Comparison of ENCODE assay signal across 16 cellular contexts in genomic region chr6:28134716-28135115, GRCh38. TPM values are rescaled to one million over a fixed set of nuclear protein-coding genes. Genes with fewer than 3 reads are reported as not detected.
DNase-seq lines count a peak whose midpoint lies in the region; ATAC-seq and TF ChIP-seq lines count a peak whose summit lies in the region.
"Had no signal": no experiment of that assay in that cellular context is flagged by ENCODE, and none has a peak within 500 bp of the region (broad histone marks: within the 10 kb centered on the region; RNA-seq: fewer than 3 reads in every experiment).

No MANE protein-coding gene starts in this region.

- H3K36me3 Mint-ChIP-seq in activated T-cell treated with anti-CD3 and anti-CD28 coated beads, Interleukin-2, amount 50 U/mL, for 4 hours (ENCODE audit: insufficient read depth) = peaks cover 26% of the 10 kb centered on the region
- H3K36me3 Mint-ChIP-seq in activated naive CD8-positive, alpha-beta T cell treated with anti-CD3 and anti-CD28 coated beads for 36 hours = peaks cover 29% of the 10 kb centered on the region
- H3K36me3 Mint-ChIP-seq in Caco-2 (ENCODE audit: insufficient read depth, unreplicated experiment) = peaks cover 12% of the 10 kb centered on the region

- H3K4ac ChIP-seq in IMR-90 (ENCODE audit: low read depth, low read length) = no peak overlapping the region

- POLR2A ChIA-PET in IMR-90 (lab: Charles Lee; ENCODE audit: unreplicated experiment) (no interaction called here), Caco-2 (lab: Charles Lee) (no interaction called here)

- H4K8ac ChIP-seq in IMR-90 (ENCODE audit: low read depth in 2 of 2, low read length in 2 of 2) = peak overlapping the region in 1 of 2 experiments; percentile 21; a peak in 1 of 4 replicates

- H3K4me1 Mint-ChIP-seq in activated T-cell treated with anti-CD3 and anti-CD28 coated beads, Interleukin-2, amount 50 U/mL, for 4 hours (ENCODE audit: low read depth) = peaks cover 68% of the 10 kb centered on the region
- peaks cover 49% of the 10 kb centered on the region for H3K4me1 Mint-ChIP-seq in activated naive CD8-positive, alpha-beta T cell treated with anti-CD3 and anti-CD28 coated beads for 36 hours
- peaks cover 13% of the 10 kb centered on the region for H3K4me1 Mint-ChIP-seq in Caco-2 (ENCODE audit: low read depth, unreplicated experiment)

- no peaks in the 10 kb centered on the region for H3K27me3 Mint-ChIP-seq in activated T-cell treated with anti-CD3 and anti-CD28 coated beads, Interleukin-2, amount 50 U/mL, for 4 hours (ENCODE audit: low read depth)
- no peaks in the 10 kb centered on the region for H3K27me3 Mint-ChIP-seq in activated naive CD8-positive, alpha-beta T cell treated with anti-CD3 and anti-CD28 coated beads for 36 hours
- H3K27me3 Mint-ChIP-seq in Caco-2 (ENCODE audit: insufficient read depth, unreplicated experiment) = no peaks in the 10 kb centered on the region
- H3K27me3 Mint-ChIP-seq: activated CD4-positive, alpha-beta T cell treated with anti-CD3 and anti-CD28 coated beads, Interleukin-2, amount 10 ng/mL, durations not matched to agents 24 days and 14 days; progenitor cell of endocrine pancreas had no signal

- H3K9me1 ChIP-seq in IMR-90 (ENCODE audit: insufficient read depth, low read length) = no peaks in the 10 kb centered on the region

- H3K4me3 Mint-ChIP-seq in activated T-cell treated with anti-CD3 and anti-CD28 coated beads, Interleukin-2, amount 50 U/mL, for 4 hours = peak overlapping the region; percentile 47
- H3K4me3 Mint-ChIP-seq in activated naive CD8-positive, alpha-beta T cell treated with anti-CD3 and anti-CD28 coated beads for 36 hours = peak overlapping the region; percentile 46
- H3K4me3 Mint-ChIP-seq in Caco-2 (ENCODE audit: unreplicated experiment) = no peak overlapping the region

- no peak overlapping the region for H3K9ac ChIP-seq in IMR-90 (ENCODE audit: low read depth, low read length)
- no peak overlapping the region for H3K9ac ChIP-seq in skeletal muscle satellite cell (ENCODE audit: low read depth, low read length)

- dilution Hi-C loops in IMR-90 (cut with HindIII; ENCODE audit: low sequenced_read_pairs, unreplicated experiment) = no loop called here

- TF ChIP-seq CTCF in IMR-90 (conservative IDR thresholded peaks at IDR 0.05; ENCODE audit: low read depth, low read length) = no peak
- no peak for TF ChIP-seq CTCF in Caco-2 (IDR thresholded peaks at IDR 0.05; ENCODE audit: insufficient read depth in 1 of 2, low read depth in 1 of 2, low read length in 1 of 2, severe bottlenecking in 1 of 2, unreplicated experiment in 1 of 2)

- H3K9me3 ChIP-seq in IMR-90 (ENCODE audit: control insufficient read depth, insufficient read depth, low read length) (no peaks in the 10 kb centered on the region), skeletal muscle satellite cell (replicated peaks; ENCODE audit: low read length) (no peaks in the 10 kb centered on the region), Caco-2 (no peaks in the 10 kb centered on the region)
- H3K9me3 ChIP-seq: colonic mucosa, gastrocnemius medialis had no signal

- H3K14ac ChIP-seq in IMR-90 (replicated peaks; ENCODE audit: low read depth, low read length) = no peak overlapping the region

- CTCF ChIA-PET in IMR-90 (lab: Yijun Ruan, JAX) = no interaction called here
- CTCF ChIA-PET in Caco-2 (lab: Charles Lee) = no interaction called here

- H2BK5ac ChIP-seq in IMR-90 (ENCODE audit: low read depth, low read length, poor library complexity, severe bottlenecking) = no peak overlapping the region

- TF ChIP-seq RAD21 in IMR-90 (IDR thresholded peaks at IDR 0.05; ENCODE audit: low read length) = no peak

- H3K4me2 ChIP-seq in IMR-90 (ENCODE audit: low read depth, low read length) (no peak overlapping the region), skeletal muscle satellite cell (ENCODE audit: low read length) (peak overlapping the region; percentile 35)

- no peak overlapping the region for H3K56ac ChIP-seq in IMR-90 (ENCODE audit: extremely low read depth, insufficient read depth, low read length)

- BruUV-seq in IMR-90 (replicated peaks; lab: Mats Ljungman, UMichigan) (no TSS peak), Caco-2 (replicated peaks; lab: Mats Ljungman, UMichigan) (no TSS peak)

- H3K36me3 ChIP-seq in IMR-90 (ENCODE audit: control insufficient read depth, insufficient read depth, low read length) (peaks cover 2% of the 10 kb centered on the region), skeletal muscle satellite cell (ENCODE audit: insufficient read depth, low read length) (peaks cover 12% of the 10 kb centered on the region), Caco-2 (ENCODE audit: control insufficient read depth, insufficient read depth, low read length) (no peaks in the 10 kb centered on the region)

- in situ Hi-C loops in IMR-90 (cut with MboI; ENCODE audit: low sequenced_read_pairs) = loop anchor here (5.0 kb wide), 1 partner anchor 223 kb away; no protein-coding TSS in a partner anchor

- H3K18ac ChIP-seq in IMR-90 (ENCODE audit: low read depth, low read length) = no peak overlapping the region

- H3K4me1 ChIP-seq in IMR-90 (ENCODE audit: control insufficient read depth, insufficient read depth, low read length) = peaks cover 2% of the 10 kb centered on the region; the same call in 1 of the 2 replicates
- H3K4me1 ChIP-seq in skeletal muscle satellite cell (ENCODE audit: control insufficient read depth, insufficient read depth, low read length) = peaks cover 16% of the 10 kb centered on the region
- peaks cover 6% of the 10 kb centered on the region; the same call in 1 of the 2 replicates for H3K4me1 ChIP-seq in Caco-2

- H2AK9ac ChIP-seq in IMR-90 (replicated peaks; ENCODE audit: low read depth, low read length, poor library complexity) = no peak overlapping the region

- no peak overlapping the region for H2BK120ac ChIP-seq in IMR-90 (ENCODE audit: low read depth, low read length)

- DNase-seq in activated T-cell treated with anti-CD3 and anti-CD28 coated beads, Interleukin-2, amount 50 U/mL, for 4 hours = no peak
- no peak for DNase-seq in activated T-cell treated with anti-CD3 and anti-CD28 coated beads for 4 hours
- no peak for DNase-seq in IMR-90
- no peak for DNase-seq in activated naive CD8-positive, alpha-beta T cell treated with anti-CD3 and anti-CD28 coated beads for 36 hours
- no peak for DNase-seq in Caco-2
- DNase-seq: gastrocnemius medialis, H7, NCI-H187, NCI-H510A had no signal

- no peak overlapping the region for H3K4me3 ChIP-seq in IMR-90 (ENCODE audit: insufficient read depth, low read depth, low read length)
- no peak overlapping the region for H3K4me3 ChIP-seq in skeletal muscle satellite cell (ENCODE audit: low read length)
- H3K4me3 ChIP-seq in Caco-2 (ENCODE audit: low read depth, low read length) = no peak overlapping the region
- H3K4me3 ChIP-seq: colonic mucosa had no signal

- no peak for ATAC-seq in activated T-cell treated with anti-CD3 and anti-CD28 coated beads, Interleukin-2, amount 50 U/mL, for 4 hours
- no peak for ATAC-seq in IMR-90 (ENCODE audit: low read depth)
- no peak for ATAC-seq in GM19455 (IDR thresholded peaks at IDR 0.05; ENCODE audit: unreplicated experiment)
- ATAC-seq in HG02884 (IDR thresholded peaks at IDR 0.05; ENCODE audit: unreplicated experiment) = no peak
- ATAC-seq: gastrocnemius medialis had no signal

- H2BK15ac ChIP-seq in IMR-90 (ENCODE audit: low read depth, low read length) = no peak overlapping the region

- H3K27me3 ChIP-seq in IMR-90 (ENCODE audit: control insufficient read depth, insufficient read depth, low read length) (no peaks in the 10 kb centered on the region), skeletal muscle satellite cell (ENCODE audit: control insufficient read depth, insufficient read depth, low read length) (no peaks in the 10 kb centered on the region), Caco-2 (replicated peaks; ENCODE audit: control insufficient read depth, insufficient read depth, low read length) (no peaks in the 10 kb centered on the region)
- H3K27me3 ChIP-seq: colonic mucosa, gastrocnemius medialis had no signal

- no peaks in the 10 kb centered on the region; the same call in 1 of the 2 replicates for H4K20me1 ChIP-seq in IMR-90 (ENCODE audit: insufficient read depth, low read length)

- H4K5ac ChIP-seq in IMR-90 (ENCODE audit: low read depth, low read length) = no peak overlapping the region

- H4K91ac ChIP-seq in IMR-90 (ENCODE audit: insufficient read depth, low read depth, low read length) = no peak overlapping the region

- H3K27ac ChIP-seq in IMR-90 (ENCODE audit: insufficient read depth, low read length) = no peak overlapping the region
- H3K27ac ChIP-seq: colonic mucosa, epithelial cell of prostate had no signal

- WGBS in IMR-90 (ENCODE audit: extremely low coverage in 2 of 2, insufficient read length in 1 of 2), 2 experiments = no CpG with 5 or more reads among the region's 1 CpG

- peak overlapping the region; percentile 23 for H3K27ac Mint-ChIP-seq in activated naive CD8-positive, alpha-beta T cell treated with anti-CD3 and anti-CD28 coated beads for 36 hours
- no peak overlapping the region for H3K27ac Mint-ChIP-seq in Caco-2 (ENCODE audit: unreplicated experiment)
- H3K27ac Mint-ChIP-seq: progenitor cell of endocrine pancreas had no signal

- no peaks in the 10 kb centered on the region for H3K9me3 Mint-ChIP-seq in activated T-cell treated with anti-CD3 and anti-CD28 coated beads, Interleukin-2, amount 50 U/mL, for 4 hours
- H3K9me3 Mint-ChIP-seq in activated naive CD8-positive, alpha-beta T cell treated with anti-CD3 and anti-CD28 coated beads for 36 hours = no peaks in the 10 kb centered on the region
- H3K9me3 Mint-ChIP-seq in Caco-2 (ENCODE audit: unreplicated experiment) = no peaks in the 10 kb centered on the region
- H3K9me3 Mint-ChIP-seq: activated CD4-positive, alpha-beta T cell treated with anti-CD3 and anti-CD28 coated beads, Interleukin-2, amount 10 ng/mL, durations not matched to agents 24 days and 14 days had no signal

- TF ChIP-seq POLR2A in IMR-90 (IDR thresholded peaks at IDR 0.05; ENCODE audit: low read depth, low read length) = no peak

- intact Hi-C loops in IMR-90 (cut with micrococcal nuclease) (loop anchor here (1.0 to 5.0 kb wide), 3 partner anchors 133 to 263 kb away; partner anchors contain the start of genes ZSCAN12 and ZSCAN26), Caco-2 (cut with micrococcal nuclease; ENCODE audit: unreplicated experiment) (loop anchor here (1.0 kb wide), 2 partner anchors 222 to 249 kb away; no protein-coding TSS in a partner anchor)

- 0 out of 2 replicates have a peak overlapping the region, but pooled peaks have one; percentile 15 for H3K23ac ChIP-seq in IMR-90 (ENCODE audit: low read depth, low read length)

- H3K79me1 ChIP-seq in IMR-90 (ENCODE audit: low read depth in 1 of 2, low read length in 2 of 2) = peaks cover 10 to 43% of the 10 kb centered on the region in 2 experiments

- no peak overlapping the region; the same call in 1 of the 2 replicates for H2AK5ac ChIP-seq in IMR-90 (ENCODE audit: low read depth, low read length)

- H2BK20ac ChIP-seq in IMR-90 (ENCODE audit: low read depth, low read length) = no peak overlapping the region

- no peak overlapping the region for H2AFZ ChIP-seq in IMR-90 (replicated peaks; ENCODE audit: low read length, poor library complexity)

RNA-seq across cellular contexts. Expression of gene ZKSCAN8, which starts 7.0 kb away (rescaled TPM):
- total RNA-seq in activated T-cell treated with anti-CD3 and anti-CD28 coated beads, Interleukin-2, amount 50 U/mL, for 4 hours = 10 to 100 TPM; 10.0 to 12.4 (median 11.4) TPM
- total RNA-seq in IMR-90 (2012; rRNA removed) = 15.0 and 22.8 TPM in 2 replicates
- polyA plus RNA-seq in IMR-90 (2012; rRNA removed) = 4.5 and 8.3 TPM in 2 replicates
- 1.0 and 1.5 TPM in 2 replicates for polyA plus RNA-seq in IMR-90 (2012; cell fraction: cytosol; rRNA removed)
- polyA plus RNA-seq in IMR-90 (2012; cell fraction: nucleus; rRNA removed; ENCODE audit: low replicate concordance) = 4.6 and 32.4 TPM in 2 replicates
- total RNA-seq in activated naive CD8-positive, alpha-beta T cell treated with anti-CD3 and anti-CD28 coated beads for 36 hours = 10 to 100 TPM; 13.8 to 14.6 TPM
- total RNA-seq in skeletal muscle satellite cell (2012; rRNA removed) = 9.1 and 10.0 TPM in 2 replicates
- 15.6 and 17.0 TPM in 2 replicates for total RNA-seq in Caco-2 (2022)

RNA-seq across cellular contexts. Expression of gene ZSCAN16, which starts 10.3 kb away (rescaled TPM):
- total RNA-seq in activated T-cell treated with anti-CD3 and anti-CD28 coated beads, Interleukin-2, amount 50 U/mL, for 4 hours = 1 to 10 TPM; 3.8 to 4.7 (median 3.9) TPM
- total RNA-seq in IMR-90 (2012; rRNA removed) (2.5 and 3.0 TPM in 2 replicates), Caco-2 (2022) (5.8 and 6.7 TPM in 2 replicates)
- 1.7 and 1.8 TPM in 2 replicates for polyA plus RNA-seq in IMR-90 (2012; rRNA removed)
- polyA plus RNA-seq in IMR-90 (2012; cell fraction: cytosol; rRNA removed) = 0.43 and 0.80 TPM in 2 replicates
- polyA plus RNA-seq in IMR-90 (2012; cell fraction: nucleus; rRNA removed; ENCODE audit: low replicate concordance) = 0.99 and 2.2 TPM in 2 replicates
- total RNA-seq in activated naive CD8-positive, alpha-beta T cell treated with anti-CD3 and anti-CD28 coated beads for 36 hours = 1 to 10 TPM; 2.9 to 3.3 TPM
- 2.0 and 2.3 TPM in 2 replicates for total RNA-seq in skeletal muscle satellite cell (2012; rRNA removed)

RNA-seq across cellular contexts. Expression of gene ZNF165, which starts 54.3 kb away (rescaled TPM):
- 1 to 10 TPM; 2.0 to 2.1 (median 2.0) TPM for total RNA-seq in activated T-cell treated with anti-CD3 and anti-CD28 coated beads, Interleukin-2, amount 50 U/mL, for 4 hours
- total RNA-seq in IMR-90 (2012; rRNA removed) (0.28 and 0.36 TPM in 2 replicates), Caco-2 (2022) (9.2 and 11.0 TPM in 2 replicates)
- polyA plus RNA-seq in IMR-90 (2012; rRNA removed) = 0.07 and 0.09 TPM in 2 replicates
- polyA plus RNA-seq in IMR-90 (2012; cell fraction: cytosol; rRNA removed) = 0.01 TPM in 1 of 2 replicates, not detected in the other
- polyA plus RNA-seq in IMR-90 (2012; cell fraction: nucleus; rRNA removed; ENCODE audit: low replicate concordance) = 0.06 TPM in 1 of 2 replicates, not detected in the other
- 1 to 10 TPM; 4.3 TPM for total RNA-seq in activated naive CD8-positive, alpha-beta T cell treated with anti-CD3 and anti-CD28 coated beads for 36 hours
- 0.51 and 0.66 TPM in 2 replicates for total RNA-seq in skeletal muscle satellite cell (2012; rRNA removed)
